In the genomic region with DNA sequence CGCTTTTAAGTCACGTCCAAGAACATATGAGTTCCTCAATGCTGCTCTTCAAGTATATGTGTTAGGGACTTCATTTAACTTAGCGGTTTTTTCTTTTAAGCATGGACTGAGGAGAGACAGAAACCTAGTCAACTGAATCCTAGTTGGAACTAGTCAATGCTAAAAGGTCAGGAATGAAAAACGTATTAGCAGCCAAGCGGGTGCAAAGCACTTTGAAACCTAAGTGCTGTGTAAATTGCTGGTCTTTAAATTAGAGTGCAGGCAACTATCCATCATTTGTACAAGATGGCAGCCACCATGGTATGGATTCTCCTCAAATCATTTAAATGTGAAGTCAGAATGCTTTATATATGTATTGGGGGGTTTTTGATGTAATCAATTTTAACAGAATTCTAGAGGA, we compare ENCODE assay signal across 3 cellular contexts.
"Had no signal": no experiment of that assay in that cellular context is flagged by ENCODE, and none has a peak within 500 bp of the region (broad histone marks: within the 10 kb centered on the region; RNA-seq: fewer than 3 reads in every experiment).

No MANE protein-coding gene starts in this region.

- DNase-seq: activated effector memory CD4-positive, alpha-beta T cell treated with anti-CD3 and anti-CD28 coated beads, Interleukin-2, amount 50 U/mL, for 16 hours; central memory CD4-positive, alpha-beta T cell; NCI-H510A treated with DMSO at 0.1 percent for 48 hours had no signal
